14 cellular contexts compared by ENCODE assay signal in genomic region chr1:198619375-198620140, GRCh38. TPM values are rescaled to one million over a fixed set of nuclear protein-coding genes. Genes with fewer than 3 reads are reported as not detected.
DNase-seq lines count a peak whose midpoint lies in the region; ATAC-seq and TF ChIP-seq lines count a peak whose summit lies in the region.
"Had no signal": no experiment of that assay in that cellular context is flagged by ENCODE, and none has a peak within 500 bp of the region (broad histone marks: within the 10 kb centered on the region; RNA-seq: fewer than 3 reads in every experiment).

No MANE protein-coding gene starts in this region.

- no peaks in the 10 kb centered on the region for H4K20me1 ChIP-seq in OCI-LY1 (ENCODE audit: insufficient read depth, low read length)

- H3F3A ChIP-seq in OCI-LY1 (ENCODE audit: insufficient read depth, low read length), result 0 out of 2 replicates have a peak, but pooled peaks cover 4% of the 10 kb centered on the region

- peak overlapping the region; percentile 53 for H3K4me3 ChIP-seq in OCI-LY1 (ENCODE audit: low read depth, low read length, poor library complexity, severe bottlenecking)
- H3K4me3 ChIP-seq: A549, thyroid gland had no signal

- POLR2A ChIA-PET in HEK293T (lab: Yijun Ruan, JAX), result no interaction called here

- peaks cover 80% of the 10 kb centered on the region for H3K4me1 ChIP-seq in OCI-LY1 (ENCODE audit: insufficient read depth, low read length, severe bottlenecking)
- H3K4me1 ChIP-seq: A549, thyroid gland had no signal

- H3K4me2 ChIP-seq in OCI-LY1 (ENCODE audit: low read length), result peak overlapping the region; percentile 89
- H3K4me2 ChIP-seq: A549 had no signal

- ATAC-seq in sciatic nerve, result no peak
- ATAC-seq: A549, HepG2 had no signal

- intact Hi-C loops in activated CD4-positive, alpha-beta T cell treated with anti-CD3 and anti-CD28 coated beads, Interleukin-2, amount 10 ng/mL, durations not matched to agents 24 days and 14 days (cut with micrococcal nuclease), result loop anchor here (2.0 to 10.0 kb wide), 7 partner anchors 17 to 845 kb away; partner anchors contain the start of genes C1orf53 and DENND1B
- intact Hi-C loops in sciatic nerve (cut with DNase I), result no loop called here

- DNase-seq in activated CD4-positive, alpha-beta T cell treated with anti-CD3 and anti-CD28 coated beads, Interleukin-2, amount 10 ng/mL, durations not matched to agents 24 days and 14 days, result peak; percentile 74
- no peak for DNase-seq in activated CD4-positive, alpha-beta T cell treated with anti-CD3 and anti-CD28 coated beads, Interleukin-2, amount 50 U/mL, for 1 hour
- no peak for DNase-seq in activated naive CD8-positive, alpha-beta T cell treated with anti-CD3 and anti-CD28 coated beads for 36 hours
- peak; percentile 51 for DNase-seq in stimulated activated CD4-positive, alpha-beta T cell treated with anti-CD3 and anti-CD28 coated beads, Interleukin-4, amount 100 ng/mL, for 24 hours
- DNase-seq in sciatic nerve (ENCODE audit: low spot score) (no peak), AG20443 (ENCODE audit: low spot score) (no peak), HEK293T (ENCODE audit: extremely low spot score) (no peak)
- DNase-seq: NCI-H1436, NCI-H510A, thyroid gland had no signal

- H3K36me3 Mint-ChIP-seq in activated CD4-positive, alpha-beta T cell treated with anti-CD3 and anti-CD28 coated beads, Interleukin-2, amount 10 ng/mL, durations not matched to agents 24 days and 14 days (ENCODE audit: low read depth), result peaks cover 1% of the 10 kb centered on the region
- peaks cover 15% of the 10 kb centered on the region for H3K36me3 Mint-ChIP-seq in activated naive CD8-positive, alpha-beta T cell treated with anti-CD3 and anti-CD28 coated beads for 36 hours

- H3K9me3 Mint-ChIP-seq in activated CD4-positive, alpha-beta T cell treated with anti-CD3 and anti-CD28 coated beads, Interleukin-2, amount 10 ng/mL, durations not matched to agents 24 days and 14 days, result no peaks in the 10 kb centered on the region
- peaks cover 2% of the 10 kb centered on the region for H3K9me3 Mint-ChIP-seq in activated naive CD8-positive, alpha-beta T cell treated with anti-CD3 and anti-CD28 coated beads for 36 hours
- H3K9me3 Mint-ChIP-seq: neural crest cell had no signal

- CTCF ChIA-PET in HEK293T (lab: Yijun Ruan, JAX), result no interaction called here

- H3K36me3 ChIP-seq in OCI-LY1 (ENCODE audit: insufficient read depth, low read length), result no peaks in the 10 kb centered on the region
- H3K36me3 ChIP-seq: thyroid gland had no signal

- peak overlapping the region; percentile 85 for H3K4me3 Mint-ChIP-seq in activated CD4-positive, alpha-beta T cell treated with anti-CD3 and anti-CD28 coated beads, Interleukin-2, amount 10 ng/mL, durations not matched to agents 24 days and 14 days
- peak overlapping the region; percentile 33 for H3K4me3 Mint-ChIP-seq in activated naive CD8-positive, alpha-beta T cell treated with anti-CD3 and anti-CD28 coated beads for 36 hours
- H3K4me3 Mint-ChIP-seq: neural crest cell had no signal

- peak overlapping the region; percentile 83 for H3K9ac ChIP-seq in OCI-LY1 (ENCODE audit: low read length)

- H3K9me3 ChIP-seq in OCI-LY1 (ENCODE audit: low read length), result no peaks in the 10 kb centered on the region
- H3K9me3 ChIP-seq: A549, thyroid gland had no signal

- H3K79me2 ChIP-seq in OCI-LY1 (ENCODE audit: insufficient read depth, low read length), result no peaks in the 10 kb centered on the region

- no peak overlapping the region for H2AFZ ChIP-seq in OCI-LY1 (ENCODE audit: low read length)

- H3K27me3 Mint-ChIP-seq in activated CD4-positive, alpha-beta T cell treated with anti-CD3 and anti-CD28 coated beads, Interleukin-2, amount 10 ng/mL, durations not matched to agents 24 days and 14 days, result no peaks in the 10 kb centered on the region
- H3K27me3 Mint-ChIP-seq in activated naive CD8-positive, alpha-beta T cell treated with anti-CD3 and anti-CD28 coated beads for 36 hours, result no peaks in the 10 kb centered on the region

- no peaks in the 10 kb centered on the region for H3K27me3 ChIP-seq in OCI-LY1 (ENCODE audit: insufficient read depth, low read length)
- H3K27me3 ChIP-seq: thyroid gland had no signal

- peaks cover 65% of the 10 kb centered on the region for H3K4me1 Mint-ChIP-seq in activated CD4-positive, alpha-beta T cell treated with anti-CD3 and anti-CD28 coated beads, Interleukin-2, amount 10 ng/mL, durations not matched to agents 24 days and 14 days
- peaks cover 70% of the 10 kb centered on the region for H3K4me1 Mint-ChIP-seq in activated naive CD8-positive, alpha-beta T cell treated with anti-CD3 and anti-CD28 coated beads for 36 hours
- H3K4me1 Mint-ChIP-seq: neural crest cell had no signal

- H3K27ac ChIP-seq in OCI-LY1 (ENCODE audit: low read depth, low read length, poor library complexity, severe bottlenecking), result peak overlapping the region; percentile 99
- H3K27ac ChIP-seq: A549, thyroid gland had no signal

- peak; percentile 18; the same call in 1 of the 2 replicates for TF ChIP-seq CTCF in OCI-LY1 (IDR thresholded peaks at IDR 0.05; ENCODE audit: low read length)

- H3K9me2 ChIP-seq in OCI-LY1 (ENCODE audit: low read depth, low read length), result no peaks in the 10 kb centered on the region

- peak overlapping the region; percentile 99 for H3K27ac Mint-ChIP-seq in activated CD4-positive, alpha-beta T cell treated with anti-CD3 and anti-CD28 coated beads, Interleukin-2, amount 10 ng/mL, durations not matched to agents 24 days and 14 days
- peak overlapping the region; percentile 100 for H3K27ac Mint-ChIP-seq in activated naive CD8-positive, alpha-beta T cell treated with anti-CD3 and anti-CD28 coated beads for 36 hours

TF ChIP-seq in HEK293T, 16 proteins besides CTCF, POLR2A, EP300 and RAD21:
- no peak for TF ChIP-seq HDGF (IDR thresholded peaks at IDR 0.05; ENCODE audit: borderline replicate concordance)
- TF ChIP-seq FOXK2 (IDR thresholded peaks at IDR 0.05), result no peak
- TF ChIP-seq FOXM1 (IDR thresholded peaks at IDR 0.05; ENCODE audit: borderline replicate concordance), result no peak
- TF ChIP-seq CTBP1 (IDR thresholded peaks at IDR 0.05; ENCODE audit: borderline replicate concordance), result no peak
- TF ChIP-seq TARDBP (IDR thresholded peaks at IDR 0.05), result no peak

RNA-seq across cellular contexts. Expression of gene PTPRC, which starts 19.3 kb away (rescaled TPM):
- total RNA-seq in activated CD4-positive, alpha-beta T cell treated with anti-CD3 and anti-CD28 coated beads, Interleukin-2, amount 10 ng/mL, durations not matched to agents 24 days and 14 days, result 436 and 438 TPM in 2 replicates
- total RNA-seq in activated naive CD8-positive, alpha-beta T cell treated with anti-CD3 and anti-CD28 coated beads for 36 hours, result 100 to 1,000 TPM; 421 to 422 TPM
- 62.8 TPM for total RNA-seq in sciatic nerve
- total RNA-seq: HepG2, neural crest cell had no signal

Comparison
In these comparisons a context has a peak if more than half of its experiments do, and no peak if none do; other contexts are left out.
1. DNase-seq: peak in activated CD4-positive, alpha-beta T cell treated with anti-CD3 and anti-CD28 coated beads, Interleukin-2, amount 10 ng/mL, durations not matched to agents 24 days and 14 days (single experiment) and stimulated activated CD4-positive, alpha-beta T cell treated with anti-CD3 and anti-CD28 coated beads, Interleukin-4, amount 100 ng/mL, for 24 hours (single experiment); none in activated CD4-positive, alpha-beta T cell treated with anti-CD3 and anti-CD28 coated beads, Interleukin-2, amount 50 U/mL, for 1 hour (single experiment), activated naive CD8-positive, alpha-beta T cell treated with anti-CD3 and anti-CD28 coated beads for 36 hours (single experiment), sciatic nerve (single experiment), AG20443 (single experiment) and HEK293T (single experiment).